Comparison of ENCODE assay signal across 8 cellular contexts in genomic region chr11:568306-569259, GRCh38. TPM values are rescaled to one million over a fixed set of nuclear protein-coding genes. Genes with fewer than 3 reads are reported as not detected.
DNase-seq lines count a peak whose midpoint lies in the region; ATAC-seq, FAIRE-seq and TF ChIP-seq lines count a peak whose summit lies in the region.

No MANE protein-coding gene starts in this region.

- H3K4me2 ChIP-seq in GM23338, result peak overlapping the region; percentile 88

- no peak for FAIRE-seq in RCC 7860 (lab: Jason Lieb, UNC)

- H3K27me3 ChIP-seq in GM23338 (ENCODE audit: insufficient read depth), result peaks cover 15% of the 10 kb centered on the region; the same call in 1 of the 2 replicates

- peaks cover 22% of the 10 kb centered on the region for H3K27me3 Mint-ChIP-seq in GM23338 (ENCODE audit: insufficient read depth, low read depth, poor library complexity)
- peaks cover 2% of the 10 kb centered on the region for H3K27me3 Mint-ChIP-seq in activated T-helper 1 cell treated with anti-CD3 and anti-CD28 coated beads, Interleukin-12 subunit alpha, Interleukin-12 subunit beta, Interleukin-2, Interleukin-4 antibody, amounts not matched to agents 30 ng/mL and 10 ng/mL and 1 ng/mL, durations not matched to agents 14 hours and 24 hours and 36 hours (ENCODE audit: insufficient read depth)
- H3K27me3 Mint-ChIP-seq in natural killer cell treated with Interleukin-12 subunit alpha and Interleukin-12 subunit beta and Interleukin-15 and Interleukin-18, amount 100 ng/mL, for 72 hours, result no peaks in the 10 kb centered on the region

- peak overlapping the region; percentile 62 for H3K4me3 ChIP-seq in GM23338
- peak overlapping the region; percentile 40 for H3K4me3 ChIP-seq in fibroblast of mammary gland (ENCODE audit: control insufficient read depth, low read depth, low read length)

- peaks cover 11% of the 10 kb centered on the region for H3K4me1 Mint-ChIP-seq in GM23338
- H3K4me1 Mint-ChIP-seq in activated T-helper 1 cell treated with anti-CD3 and anti-CD28 coated beads, Interleukin-12 subunit alpha, Interleukin-12 subunit beta, Interleukin-2, Interleukin-4 antibody, amounts not matched to agents 30 ng/mL and 10 ng/mL and 1 ng/mL, durations not matched to agents 14 hours and 24 hours and 36 hours (ENCODE audit: low read depth), result peaks cover 14% of the 10 kb centered on the region
- H3K4me1 Mint-ChIP-seq in natural killer cell treated with Interleukin-12 subunit alpha and Interleukin-12 subunit beta and Interleukin-15 and Interleukin-18, amount 100 ng/mL, for 72 hours (ENCODE audit: low read depth in 2 of 2), result no peaks in the 10 kb centered on the region

- H3F3A ChIP-seq in GM23338 (replicated peaks; ENCODE audit: low read depth), result peaks cover 3% of the 10 kb centered on the region

- no peaks in the 10 kb centered on the region for H3K36me3 ChIP-seq in GM23338 (ENCODE audit: insufficient read depth)

- intact Hi-C loops in activated T-helper 1 cell treated with anti-CD3 and anti-CD28 coated beads, Interleukin-12 subunit alpha, Interleukin-12 subunit beta, Interleukin-2, Interleukin-4 antibody, amounts not matched to agents 30 ng/mL and 10 ng/mL and 1 ng/mL, durations not matched to agents 14 hours and 24 hours and 36 hours (cut with micrococcal nuclease), result loop anchor here (1.0 to 2.0 kb wide), 7 partner anchors 8 to 228 kb away; partner anchors contain the start of genes DEAF1, LMNTD2, LRRC56 and PHRF1

- peak; percentile 73 for ATAC-seq in GM23338
- ATAC-seq in natural killer cell treated with Interleukin-12 subunit alpha and Interleukin-12 subunit beta and Interleukin-15 and Interleukin-18, amount 100 ng/mL, for 72 hours, result peak; percentile 95 to 96

- no peak for TF ChIP-seq CTCF in GM23338 (conservative IDR thresholded peaks at IDR 0.05; ENCODE audit: low read depth in 2 of 2)
- no peak for TF ChIP-seq CTCF in fibroblast of mammary gland (conservative IDR thresholded peaks at IDR 0.05; ENCODE audit: control insufficient read depth, insufficient read depth, low read depth, low read length)

- no peaks in the 10 kb centered on the region for H3K9me3 Mint-ChIP-seq in GM23338
- no peaks in the 10 kb centered on the region for H3K9me3 Mint-ChIP-seq in activated T-helper 1 cell treated with anti-CD3 and anti-CD28 coated beads, Interleukin-12 subunit alpha, Interleukin-12 subunit beta, Interleukin-2, Interleukin-4 antibody, amounts not matched to agents 30 ng/mL and 10 ng/mL and 1 ng/mL, durations not matched to agents 14 hours and 24 hours and 36 hours
- H3K9me3 Mint-ChIP-seq in natural killer cell treated with Interleukin-12 subunit alpha and Interleukin-12 subunit beta and Interleukin-15 and Interleukin-18, amount 100 ng/mL, for 72 hours, result no peaks in the 10 kb centered on the region

- no peak overlapping the region for H3K27ac Mint-ChIP-seq in GM23338
- peak overlapping the region; percentile 55 for H3K27ac Mint-ChIP-seq in activated T-helper 1 cell treated with anti-CD3 and anti-CD28 coated beads, Interleukin-12 subunit alpha, Interleukin-12 subunit beta, Interleukin-2, Interleukin-4 antibody, amounts not matched to agents 30 ng/mL and 10 ng/mL and 1 ng/mL, durations not matched to agents 14 hours and 24 hours and 36 hours
- no peak overlapping the region for H3K27ac Mint-ChIP-seq in natural killer cell treated with Interleukin-12 subunit alpha and Interleukin-12 subunit beta and Interleukin-15 and Interleukin-18, amount 100 ng/mL, for 72 hours

- H3K9me2 ChIP-seq in GM23338 (ENCODE audit: insufficient read depth), result no peaks in the 10 kb centered on the region

- H3K27ac ChIP-seq in GM23338 (ENCODE audit: low read depth), result no peak overlapping the region

- H2AFZ ChIP-seq in GM23338, result no peak overlapping the region; the same call in 1 of the 2 replicates

- peak; percentile 96 for DNase-seq in Daoy (ENCODE audit: low read depth)
- DNase-seq in GM23338 (ENCODE audit: low spot score), result peak; percentile 95
- peak; percentile 92 to 96 for DNase-seq in Kasumi-1 (lab: John Stamatoyannopoulos, UW)
- DNase-seq in RCC 7860 (ENCODE audit: low spot score), result peak; percentile 81
- peak; percentile 97 for DNase-seq in activated T-helper 1 cell treated with anti-CD3 and anti-CD28 coated beads, Interleukin-12 subunit alpha, Interleukin-12 subunit beta, Interleukin-2, Interleukin-4 antibody, amounts not matched to agents 30 ng/mL and 10 ng/mL and 1 ng/mL, durations not matched to agents 14 hours and 24 hours and 36 hours (ENCODE audit: low spot score)
- peak; percentile 78 for DNase-seq in fibroblast of mammary gland (ENCODE audit: low read depth)
- peak; percentile 98 for DNase-seq in natural killer cell treated with Interleukin-12 subunit alpha and Interleukin-12 subunit beta and Interleukin-15 and Interleukin-18, amount 100 ng/mL, for 72 hours (ENCODE audit: low spot score)
- DNase-seq in stimulated activated naive CD4-positive, alpha-beta T cell treated with Interleukin-2 at 50 U/mL for 16 hours (lab: John Stamatoyannopoulos, UW), result peak; percentile 88

- H4K20me1 ChIP-seq in GM23338 (replicated peaks; ENCODE audit: insufficient read depth), result peaks cover 1% of the 10 kb centered on the region

- H3K4me3 Mint-ChIP-seq in GM23338, result peak overlapping the region; percentile 72
- H3K4me3 Mint-ChIP-seq in activated T-helper 1 cell treated with anti-CD3 and anti-CD28 coated beads, Interleukin-12 subunit alpha, Interleukin-12 subunit beta, Interleukin-2, Interleukin-4 antibody, amounts not matched to agents 30 ng/mL and 10 ng/mL and 1 ng/mL, durations not matched to agents 14 hours and 24 hours and 36 hours, result peak overlapping the region; percentile 79
- peak overlapping the region; percentile 78 for H3K4me3 Mint-ChIP-seq in natural killer cell treated with Interleukin-12 subunit alpha and Interleukin-12 subunit beta and Interleukin-15 and Interleukin-18, amount 100 ng/mL, for 72 hours

- peaks cover 20% of the 10 kb centered on the region; the same call in 1 of the 2 replicates for H3K4me1 ChIP-seq in GM23338 (ENCODE audit: insufficient read depth)

- no peaks in the 10 kb centered on the region; the same call in 2 of the 3 replicates for H3K36me3 Mint-ChIP-seq in GM23338 (ENCODE audit: low read depth)
- peaks cover 6% of the 10 kb centered on the region for H3K36me3 Mint-ChIP-seq in activated T-helper 1 cell treated with anti-CD3 and anti-CD28 coated beads, Interleukin-12 subunit alpha, Interleukin-12 subunit beta, Interleukin-2, Interleukin-4 antibody, amounts not matched to agents 30 ng/mL and 10 ng/mL and 1 ng/mL, durations not matched to agents 14 hours and 24 hours and 36 hours (ENCODE audit: low read depth)
- no peaks in the 10 kb centered on the region for H3K36me3 Mint-ChIP-seq in natural killer cell treated with Interleukin-12 subunit alpha and Interleukin-12 subunit beta and Interleukin-15 and Interleukin-18, amount 100 ng/mL, for 72 hours

- H3K79me2 ChIP-seq in GM23338 (replicated peaks; ENCODE audit: insufficient read depth), result no peaks in the 10 kb centered on the region

RNA-seq across cellular contexts. Expression of gene PHRF1, which starts 7.7 kb away (rescaled TPM):
- total RNA-seq in Daoy (2014; rRNA removed; shearing (Covaris generic)), result 22.0 and 29.2 TPM in 2 replicates
- 33.9 and 45.9 TPM in 2 replicates for total RNA-seq in GM23338 (2014; rRNA removed; shearing (Covaris generic))
- 11.0 and 11.6 TPM in 2 replicates for polyA plus RNA-seq in GM23338 (2016; fragmentation: Nextera tagmentation; extraction: Ambion mirVana)
- total RNA-seq in activated T-helper 1 cell treated with anti-CD3 and anti-CD28 coated beads, Interleukin-12 subunit alpha, Interleukin-12 subunit beta, Interleukin-2, Interleukin-4 antibody, amounts not matched to agents 30 ng/mL and 10 ng/mL and 1 ng/mL, durations not matched to agents 14 hours and 24 hours and 36 hours, result 58.6 and 59.8 TPM in 2 replicates
- 10 to 100 TPM; 49.2 to 85.7 TPM for total RNA-seq in natural killer cell treated with Interleukin-12 subunit alpha and Interleukin-12 subunit beta and Interleukin-15 and Interleukin-18, amount 100 ng/mL, for 72 hours

RNA-seq across cellular contexts. Expression of gene RASSF7, which starts 7.8 kb away (rescaled TPM):
- 19.8 and 25.2 TPM in 2 replicates for total RNA-seq in Daoy (2014; rRNA removed; shearing (Covaris generic))
- 59.1 and 64.8 TPM in 2 replicates for total RNA-seq in GM23338 (2014; rRNA removed; shearing (Covaris generic))
- 37.6 and 39.6 TPM in 2 replicates for polyA plus RNA-seq in GM23338 (2016; fragmentation: Nextera tagmentation; extraction: Ambion mirVana)
- 15.9 and 19.8 TPM in 2 replicates for total RNA-seq in activated T-helper 1 cell treated with anti-CD3 and anti-CD28 coated beads, Interleukin-12 subunit alpha, Interleukin-12 subunit beta, Interleukin-2, Interleukin-4 antibody, amounts not matched to agents 30 ng/mL and 10 ng/mL and 1 ng/mL, durations not matched to agents 14 hours and 24 hours and 36 hours
- 10 to 100 TPM; 13.3 to 22.9 TPM for total RNA-seq in natural killer cell treated with Interleukin-12 subunit alpha and Interleukin-12 subunit beta and Interleukin-15 and Interleukin-18, amount 100 ng/mL, for 72 hours

RNA-seq across cellular contexts. Expression of gene LMNTD2, which starts 8.0 kb away (rescaled TPM):
- 0.23 and 0.54 TPM in 2 replicates for total RNA-seq in Daoy (2014; rRNA removed; shearing (Covaris generic))
- total RNA-seq in GM23338 (2014; rRNA removed; shearing (Covaris generic)), result 1.3 and 1.8 TPM in 2 replicates
- polyA plus RNA-seq in GM23338 (2016; fragmentation: Nextera tagmentation; extraction: Ambion mirVana), result 1.9 and 2.1 TPM in 2 replicates
- 0.47 and 0.64 TPM in 2 replicates for total RNA-seq in activated T-helper 1 cell treated with anti-CD3 and anti-CD28 coated beads, Interleukin-12 subunit alpha, Interleukin-12 subunit beta, Interleukin-2, Interleukin-4 antibody, amounts not matched to agents 30 ng/mL and 10 ng/mL and 1 ng/mL, durations not matched to agents 14 hours and 24 hours and 36 hours
- total RNA-seq in natural killer cell treated with Interleukin-12 subunit alpha and Interleukin-12 subunit beta and Interleukin-15 and Interleukin-18, amount 100 ng/mL, for 72 hours, result 1 to 10 TPM; 1.1 to 2.1 TPM

RNA-seq across cellular contexts. Expression of gene LRRC56, which starts 31.3 kb away (rescaled TPM):
- total RNA-seq in Daoy (2014; rRNA removed; shearing (Covaris generic)), result 0.11 and 0.60 TPM in 2 replicates
- 0.54 and 0.87 TPM in 2 replicates for total RNA-seq in GM23338 (2014; rRNA removed; shearing (Covaris generic))
- 0.52 and 0.73 TPM in 2 replicates for polyA plus RNA-seq in GM23338 (2016; fragmentation: Nextera tagmentation; extraction: Ambion mirVana)
- 1.8 and 2.2 TPM in 2 replicates for total RNA-seq in activated T-helper 1 cell treated with anti-CD3 and anti-CD28 coated beads, Interleukin-12 subunit alpha, Interleukin-12 subunit beta, Interleukin-2, Interleukin-4 antibody, amounts not matched to agents 30 ng/mL and 10 ng/mL and 1 ng/mL, durations not matched to agents 14 hours and 24 hours and 36 hours
- total RNA-seq in natural killer cell treated with Interleukin-12 subunit alpha and Interleukin-12 subunit beta and Interleukin-15 and Interleukin-18, amount 100 ng/mL, for 72 hours, result 1 to 10 TPM in 1 of 2 donors, under 1 TPM in 1; 0.98 to 1.8 TPM

RNA-seq across cellular contexts. Expression of gene HRAS, which starts 33.2 kb away (rescaled TPM):
- 67.4 and 75.8 TPM in 2 replicates for total RNA-seq in Daoy (2014; rRNA removed; shearing (Covaris generic))
- 28.7 and 37.9 TPM in 2 replicates for total RNA-seq in GM23338 (2014; rRNA removed; shearing (Covaris generic))
- polyA plus RNA-seq in GM23338 (2016; fragmentation: Nextera tagmentation; extraction: Ambion mirVana), result 46.3 and 48.7 TPM in 2 replicates
- total RNA-seq in activated T-helper 1 cell treated with anti-CD3 and anti-CD28 coated beads, Interleukin-12 subunit alpha, Interleukin-12 subunit beta, Interleukin-2, Interleukin-4 antibody, amounts not matched to agents 30 ng/mL and 10 ng/mL and 1 ng/mL, durations not matched to agents 14 hours and 24 hours and 36 hours, result 76.6 and 88.7 TPM in 2 replicates
- total RNA-seq in natural killer cell treated with Interleukin-12 subunit alpha and Interleukin-12 subunit beta and Interleukin-15 and Interleukin-18, amount 100 ng/mL, for 72 hours, result 10 to 100 TPM; 33.6 to 83.5 TPM
